In genomic region chr10:124551097-124551496, GRCh38 we compare ENCODE assay signal across 23 cellular contexts.
"Had no signal": no experiment of that assay in that cellular context is flagged by ENCODE, and none has a peak within 500 bp of the region (broad histone marks: within the 10 kb centered on the region; RNA-seq: fewer than 3 reads in every experiment).

No MANE protein-coding gene starts in this region.

- H3K9me3 Mint-ChIP-seq: dendritic cell treated with granulocyte-macrophage colony-stimulating factor and Interleukin-4, amounts not matched to agents 40 ng/mL and 50 ng/mL, for 4 days; effector memory CD8-positive, alpha-beta T cell; immature natural killer cell; naive thymus-derived CD4-positive, alpha-beta T cell; nephron progenitor cell; type B pancreatic cell had no signal

- DNase-seq: effector memory CD8-positive, alpha-beta T cell; glutamatergic neuron; immature natural killer cell; left ventricle myocardium inferior; lower lobe of right lung; mesenchymal stem cell; naive thymus-derived CD4-positive, alpha-beta T cell; nephron progenitor cell; posterior cingulate gyrus; stimulated activated CD4-positive, alpha-beta T cell treated with anti-CD3 and anti-CD28 coated beads, Interleukin-15, amount 100 ng/mL, for 24 hours; stimulated activated CD4-positive, alpha-beta T cell treated with anti-CD3 and anti-CD28 coated beads, Interleukin-1b, Interleukin-23, amount 100 ng/mL, for 48 hours; stimulated activated CD4-positive, alpha-beta T cell treated with anti-CD3 and anti-CD28 coated beads, Interleukin-4, amount 100 ng/mL, for 24 hours; stimulated activated naive CD4-positive, alpha-beta T cell; thyroid gland had no signal

- H3K27me3 ChIP-seq: esophagus muscularis mucosa, gastroesophageal sphincter, neutrophil, spleen, suprapubic skin, thyroid gland had no signal

- H3K27ac ChIP-seq: epithelial cell of prostate, esophagus muscularis mucosa, gastroesophageal sphincter, left ventricle myocardium inferior, lower lobe of right lung, neutrophil, suprapubic skin, thyroid gland had no signal

- H3K27ac Mint-ChIP-seq: dendritic cell treated with granulocyte-macrophage colony-stimulating factor and Interleukin-4, amounts not matched to agents 40 ng/mL and 50 ng/mL, for 4 days; immature natural killer cell; naive thymus-derived CD4-positive, alpha-beta T cell; nephron progenitor cell; type B pancreatic cell had no signal

- H3K4me3 ChIP-seq: esophagus muscularis mucosa, gastroesophageal sphincter, left ventricle myocardium inferior, lower lobe of right lung, spleen, suprapubic skin, thyroid gland had no signal

- ATAC-seq: effector memory CD8-positive, alpha-beta T cell; gastroesophageal sphincter; naive thymus-derived CD4-positive, alpha-beta T cell; sciatic nerve had no signal

- H3K27me3 Mint-ChIP-seq: effector memory CD8-positive, alpha-beta T cell; type B pancreatic cell had no signal

- H3K4me3 Mint-ChIP-seq: dendritic cell treated with granulocyte-macrophage colony-stimulating factor and Interleukin-4, amounts not matched to agents 40 ng/mL and 50 ng/mL, for 4 days; effector memory CD8-positive, alpha-beta T cell; immature natural killer cell; naive thymus-derived CD4-positive, alpha-beta T cell; nephron progenitor cell; type B pancreatic cell had no signal

- H3K9me3 ChIP-seq: esophagus muscularis mucosa, gastroesophageal sphincter, left ventricle myocardium inferior, lower lobe of right lung, neutrophil, spleen, suprapubic skin, thyroid gland had no signal

- H3K36me3 ChIP-seq: esophagus muscularis mucosa, gastroesophageal sphincter, left ventricle myocardium inferior, lower lobe of right lung, neutrophil, spleen, suprapubic skin, thyroid gland had no signal

- H3K36me3 Mint-ChIP-seq: immature natural killer cell; naive thymus-derived CD4-positive, alpha-beta T cell; type B pancreatic cell had no signal

- H3K4me1 ChIP-seq: gastroesophageal sphincter, lower lobe of right lung, suprapubic skin, thyroid gland had no signal
